In the genomic region with DNA sequence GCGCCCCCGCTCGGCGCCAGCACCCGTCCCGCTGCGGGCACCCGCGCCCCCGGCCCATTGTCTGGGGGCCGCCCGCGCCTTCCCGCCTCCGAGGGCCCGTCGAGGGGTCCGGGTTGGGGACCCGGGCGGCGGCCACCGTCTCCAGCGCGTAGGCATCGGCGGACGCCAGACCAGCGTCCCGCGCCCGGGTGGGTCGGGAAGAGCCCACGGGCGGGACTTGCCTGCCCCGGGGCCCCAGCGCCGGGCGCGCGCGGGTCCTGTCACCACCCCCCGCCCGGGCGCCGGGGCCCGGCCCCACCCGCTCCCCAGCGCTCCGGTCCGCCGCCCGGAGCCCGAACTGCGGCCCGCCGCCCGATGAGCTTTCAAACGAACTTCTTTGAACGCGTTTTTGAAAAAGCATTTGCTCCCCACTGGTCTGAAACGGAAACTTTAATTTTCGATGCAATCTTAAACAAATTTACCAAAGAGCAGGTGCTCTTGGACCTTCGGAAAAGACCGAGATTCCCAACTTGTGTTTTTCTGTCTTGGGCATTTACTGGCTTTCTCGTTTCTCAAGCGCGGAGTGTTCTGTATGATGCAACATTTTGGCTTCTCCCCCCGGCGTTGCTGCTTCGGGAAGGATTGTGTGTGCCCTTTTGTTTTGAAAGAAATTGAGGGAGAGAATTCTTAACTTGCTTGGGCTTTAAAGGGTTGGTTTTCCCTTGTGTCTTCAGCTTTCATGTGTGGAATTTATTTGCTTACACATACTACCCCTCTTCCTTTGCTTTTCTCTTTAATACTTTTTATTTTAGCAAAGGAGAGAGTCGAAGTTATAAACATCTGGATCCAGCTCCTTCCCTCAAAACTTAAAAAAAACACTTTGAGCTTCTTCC, we compare ENCODE assay signal across 8 cellular contexts. TPM values are rescaled to one million over a fixed set of nuclear protein-coding genes. Genes with fewer than 3 reads are reported as not detected.
DNase-seq lines count a peak whose midpoint lies in the region; ATAC-seq and TF ChIP-seq lines count a peak whose summit lies in the region.

No MANE protein-coding gene starts in this region.

- intact Hi-C loops in mammary epithelial cell (cut with micrococcal nuclease) = loop anchor here (1.0 to 10.0 kb wide), 7 partner anchors 24 to 85 kb away; no protein-coding TSS in a partner anchor

- DNase-seq in AG04449 (ENCODE audit: low read depth, low spot score) (no peak), RPMI8226 (peak; percentile 66), mammary epithelial cell (peak; percentile 80), kidney tubule cell (ENCODE audit: low spot score) (peak; percentile 68)

- TF ChIP-seq CTCF in AG04449 (IDR thresholded peaks at IDR 0.05; ENCODE audit: insufficient read depth, low read length, missing control alignments) = no peak
- TF ChIP-seq CTCF in mammary epithelial cell (conservative IDR thresholded peaks at IDR 0.05 in 1 of 2, IDR thresholded peaks at IDR 0.05 in 1 of 2; ENCODE audit: extremely low read depth in 1 of 2, insufficient read depth in 1 of 2, low read depth in 1 of 2, low read length in 2 of 2) = no peak

- BruUV-seq in mammary epithelial cell (replicated peaks; lab: Mats Ljungman, UMichigan) = TSS peak; percentile 59

- in situ Hi-C loops in mammary epithelial cell (cut with MboI; ENCODE audit: low sequenced_read_pairs in 2 of 2) = no loop called here

- H3K9me3 ChIP-seq in mammary epithelial cell (replicated peaks; ENCODE audit: insufficient read depth, low read length) = no peaks in the 10 kb centered on the region

- H3K4me3 ChIP-seq in AG04449 (ENCODE audit: low read depth, low read length) (peak overlapping the region; percentile 94), mammary epithelial cell (replicated peaks in 1 of 3; ENCODE audit: insufficient read depth in 1 of 3, low read depth in 2 of 3, low read length in 3 of 3) (peak overlapping the region; percentile 82 to 98 (median 97))

- H3K4me1 ChIP-seq in mammary epithelial cell (ENCODE audit: insufficient read depth, low read length) = peaks cover 24% of the 10 kb centered on the region

- ATAC-seq in GM18505 (IDR thresholded peaks at IDR 0.05; ENCODE audit: unreplicated experiment) = peak; percentile 17
- ATAC-seq in HG03520 (IDR thresholded peaks at IDR 0.05; ENCODE audit: unreplicated experiment) = peak; percentile 9
- ATAC-seq in stimulated activated memory B cell treated with anti-CD40 and anti-IgM and Interleukin-4, amounts not matched to agents 10 μg/mL and 1 μg/mL and 100 μg/mL, for 72 hours = peak; percentile 17
- ATAC-seq in HG03469 (IDR thresholded peaks at IDR 0.05; ENCODE audit: unreplicated experiment) = no peak

- no peaks in the 10 kb centered on the region for H3K27me3 ChIP-seq in mammary epithelial cell (ENCODE audit: insufficient read depth, low read length)

- dilution Hi-C loops in mammary epithelial cell (cut with HindIII; ENCODE audit: low sequenced_read_pairs) = no loop called here

- 0% methylated on average over 8 of the region's 71 CpGs for WGBS in mammary epithelial cell (ENCODE audit: low coverage, missing lambda C conversion rate)

- CTCF ChIA-PET in AG04449 (lab: Yijun Ruan, JAX) = interaction anchor here (0.7 to 4.5 kb wide), 12 partner anchors 13 to 85 kb away, joined by 3 to 30 read pairs (median 3); no protein-coding TSS in a partner anchor
- CTCF ChIA-PET in mammary epithelial cell (lab: Charles Lee; ENCODE audit: low non-redundant PET) = interaction anchor here (1.0 kb wide), 2 partner anchors 57 to 62 kb away, joined by 5 to 26 read pairs; no protein-coding TSS in a partner anchor

- H3K9ac ChIP-seq in mammary epithelial cell (ENCODE audit: insufficient read depth, low read length) = peak overlapping the region; percentile 98

- no peak for TF ChIP-seq POLR2A in GM18505 (IDR thresholded peaks at IDR 0.05; ENCODE audit: borderline replicate concordance, extremely low read depth, insufficient read depth, insufficient read length)

- H3K79me2 ChIP-seq in mammary epithelial cell (ENCODE audit: insufficient read depth, low read length) = peaks cover 57% of the 10 kb centered on the region

- no peaks in the 10 kb centered on the region for H3K36me3 ChIP-seq in mammary epithelial cell (ENCODE audit: insufficient read depth, low read length)

- H2AFZ ChIP-seq in mammary epithelial cell (ENCODE audit: low read depth, low read length) = peak overlapping the region; percentile 41

- H3K27me3 Mint-ChIP-seq in stimulated activated memory B cell treated with anti-CD40 and anti-IgM and Interleukin-4, amounts not matched to agents 10 μg/mL and 1 μg/mL and 100 μg/mL, for 72 hours = no peaks in the 10 kb centered on the region

- H4K20me1 ChIP-seq in mammary epithelial cell (ENCODE audit: insufficient read depth, low read length) = no peaks in the 10 kb centered on the region

- POLR2A ChIA-PET in AG04449 (lab: Yijun Ruan, JAX) = interaction anchor here (0.7 to 2.8 kb wide), 19 partner anchors 9 to 85 kb away, joined by 3 to 29 read pairs (median 10); no protein-coding TSS in a partner anchor

- H3K27ac Mint-ChIP-seq in stimulated activated memory B cell treated with anti-CD40 and anti-IgM and Interleukin-4, amounts not matched to agents 10 μg/mL and 1 μg/mL and 100 μg/mL, for 72 hours = peak overlapping the region; percentile 95

- H3K4me2 ChIP-seq in mammary epithelial cell (ENCODE audit: insufficient read depth, low read depth, low read length) = peak overlapping the region; percentile 89

- H3K36me3 Mint-ChIP-seq in stimulated activated memory B cell treated with anti-CD40 and anti-IgM and Interleukin-4, amounts not matched to agents 10 μg/mL and 1 μg/mL and 100 μg/mL, for 72 hours = no peaks in the 10 kb centered on the region

- no peaks in the 10 kb centered on the region for H3K9me3 Mint-ChIP-seq in stimulated activated memory B cell treated with anti-CD40 and anti-IgM and Interleukin-4, amounts not matched to agents 10 μg/mL and 1 μg/mL and 100 μg/mL, for 72 hours

- peak overlapping the region; percentile 92 for H3K27ac ChIP-seq in mammary epithelial cell (ENCODE audit: insufficient read depth, low read depth, low read length)

- H3K4me3 Mint-ChIP-seq in stimulated activated memory B cell treated with anti-CD40 and anti-IgM and Interleukin-4, amounts not matched to agents 10 μg/mL and 1 μg/mL and 100 μg/mL, for 72 hours = peak overlapping the region; percentile 90

- peaks cover 81% of the 10 kb centered on the region for H3K4me1 Mint-ChIP-seq in stimulated activated memory B cell treated with anti-CD40 and anti-IgM and Interleukin-4, amounts not matched to agents 10 μg/mL and 1 μg/mL and 100 μg/mL, for 72 hours

RNA-seq across cellular contexts. Expression of a gene that starts 0.7 kb away (rescaled TPM):
- 100 to 1,000 TPM; 212 to 547 TPM for total RNA-seq in mammary epithelial cell
- 118 TPM for polyA plus RNA-seq in mammary epithelial cell
- 140 TPM for polyA minus RNA-seq in mammary epithelial cell
